8 cellular contexts compared by ENCODE assay signal in genomic region chr7:93715234-93715633, GRCh38.
DNase-seq lines count a peak whose midpoint lies in the region; ATAC-seq and TF ChIP-seq lines count a peak whose summit lies in the region.

No MANE protein-coding gene starts in this region.

- H3K79me2 ChIP-seq in MM.1S (ENCODE audit: low read length), result no peaks in the 10 kb centered on the region

- CTCF ChIA-PET in activated CD8-positive, alpha-beta memory T cell treated with anti-CD3 and anti-CD28 coated beads, Interleukin-2, amount 10 ng/mL, durations not matched to agents 7 days and 5 days (lab: Charles Lee), result interaction anchor here (1.3 kb wide), 1 partner anchor 175 kb away, joined by 3 read pairs; no protein-coding TSS in a partner anchor

- H3K27me3 ChIP-seq in MM.1S (replicated peaks; ENCODE audit: insufficient read depth, low read length), result no peaks in the 10 kb centered on the region

- H3K36me3 ChIP-seq in MM.1S (replicated peaks; ENCODE audit: insufficient read depth, low read length), result no peaks in the 10 kb centered on the region

- H3K4me3 Mint-ChIP-seq in activated CD8-positive, alpha-beta memory T cell treated with anti-CD3 and anti-CD28 coated beads, Interleukin-2, amount 10 ng/mL, durations not matched to agents 7 days and 5 days, result no peak overlapping the region

- no peaks in the 10 kb centered on the region for H3F3A ChIP-seq in MM.1S (ENCODE audit: insufficient read depth, low read length)

- no peaks in the 10 kb centered on the region for H3K9me3 ChIP-seq in MM.1S (replicated peaks; ENCODE audit: insufficient read depth, low read length)

- DNase-seq in AG20443 (ENCODE audit: low spot score) (peak; percentile 53), MM.1S (no peak), hepatic stellate cell (ENCODE audit: low spot score) (peak; percentile 4), NCI-H2029 treated with DMSO at 0.1 percent for 48 hours (lab: John Stamatoyannopoulos, UW) (no peak)
- peak; percentile 43 for DNase-seq in activated CD8-positive, alpha-beta memory T cell treated with anti-CD3 and anti-CD28 coated beads, Interleukin-2, amount 10 ng/mL, durations not matched to agents 7 days and 5 days
- peak in 2 of 3 donors; percentile 0 to 1 for DNase-seq in stimulated activated CD4-positive, alpha-beta T cell treated with anti-CD3 and anti-CD28 coated beads, TNF-alpha, amount 100 ng/mL, for 48 hours (ENCODE audit: low read depth in 3 of 3)

- H4K20me1 ChIP-seq in MM.1S (ENCODE audit: insufficient read depth, low read length), result no peaks in the 10 kb centered on the region

- H3K4me2 ChIP-seq in MM.1S (ENCODE audit: low read depth, low read length), result no peak overlapping the region

- no peak overlapping the region for H2AFZ ChIP-seq in MM.1S (ENCODE audit: low read length)

- peaks cover 15% of the 10 kb centered on the region for H3K27me3 Mint-ChIP-seq in activated CD8-positive, alpha-beta memory T cell treated with anti-CD3 and anti-CD28 coated beads, Interleukin-2, amount 10 ng/mL, durations not matched to agents 7 days and 5 days

- no peak overlapping the region for H3K27ac Mint-ChIP-seq in activated CD8-positive, alpha-beta memory T cell treated with anti-CD3 and anti-CD28 coated beads, Interleukin-2, amount 10 ng/mL, durations not matched to agents 7 days and 5 days

- no peaks in the 10 kb centered on the region for H3K9me2 ChIP-seq in MM.1S (replicated peaks; ENCODE audit: insufficient read depth, low read length)

- peak; percentile 33 for TF ChIP-seq CTCF in MM.1S (IDR thresholded peaks at IDR 0.05; ENCODE audit: low read length)

- H3K4me3 ChIP-seq in MM.1S (ENCODE audit: low read length), result no peak overlapping the region

- 0 out of 2 replicates have a peak, but pooled peaks cover 4% of the 10 kb centered on the region for H3K4me1 ChIP-seq in MM.1S (ENCODE audit: low read length)

- H3K9ac ChIP-seq in MM.1S (ENCODE audit: low read length), result no peak overlapping the region

- H3K27ac ChIP-seq in MM.1S (ENCODE audit: low read length), result no peak overlapping the region

- no peaks in the 10 kb centered on the region for H3K36me3 Mint-ChIP-seq in activated CD8-positive, alpha-beta memory T cell treated with anti-CD3 and anti-CD28 coated beads, Interleukin-2, amount 10 ng/mL, durations not matched to agents 7 days and 5 days

- no peaks in the 10 kb centered on the region for H3K9me3 Mint-ChIP-seq in activated CD8-positive, alpha-beta memory T cell treated with anti-CD3 and anti-CD28 coated beads, Interleukin-2, amount 10 ng/mL, durations not matched to agents 7 days and 5 days (ENCODE audit: low read depth)

- H3K4me1 Mint-ChIP-seq in activated CD8-positive, alpha-beta memory T cell treated with anti-CD3 and anti-CD28 coated beads, Interleukin-2, amount 10 ng/mL, durations not matched to agents 7 days and 5 days, result peaks cover 14% of the 10 kb centered on the region

- ATAC-seq in GM19397 (IDR thresholded peaks at IDR 0.05; ENCODE audit: unreplicated experiment) (peak; percentile 66), GM21360 (IDR thresholded peaks at IDR 0.05; ENCODE audit: unreplicated experiment) (no peak)
- ATAC-seq in activated CD8-positive, alpha-beta memory T cell treated with anti-CD3 and anti-CD28 coated beads, Interleukin-2, amount 10 ng/mL, durations not matched to agents 7 days and 5 days, result no peak

Comparison
In these comparisons a context has a peak if more than half of its experiments do, and no peak if none do; other contexts are left out.
1. DNase-seq: peak in AG20443 (single experiment), activated CD8-positive, alpha-beta memory T cell treated with anti-CD3 and anti-CD28 coated beads, Interleukin-2, amount 10 ng/mL, durations not matched to agents 7 days and 5 days (single experiment), hepatic stellate cell (single experiment) and stimulated activated CD4-positive, alpha-beta T cell treated with anti-CD3 and anti-CD28 coated beads, TNF-alpha, amount 100 ng/mL, for 48 hours (2 of 3); none in MM.1S (single experiment) and NCI-H2029 treated with DMSO at 0.1 percent for 48 hours (single experiment).